1 cellular context compared by ENCODE assay signal in genomic region chr22:20422271-20422958, GRCh38.
TF ChIP-seq lines count a peak whose summit lies in the region.

No MANE protein-coding gene starts in this region.

TF ChIP-seq in GM23338, 12 proteins besides CTCF, POLR2A, EP300 and RAD21 (continued from another document):
- no peak for TF ChIP-seq ZNF462 (CRISPR knock-in tag; IDR thresholded peaks at IDR 0.05)
- TF ChIP-seq ZNF331 (CRISPR knock-in tag; IDR thresholded peaks at IDR 0.05; ENCODE audit: low read depth) = no peak
- TF ChIP-seq POLR2AphosphoS5 (IDR thresholded peaks at IDR 0.05; ENCODE audit: low read depth) = no peak
TF ChIP-seq in GM23338: peak in this region for 0.
